In genomic region chr21:21439761-21440160, GRCh38 we compare ENCODE assay signal across 26 cellular contexts.
"Had no signal": no experiment of that assay in that cellular context is flagged by ENCODE, and none has a peak within 500 bp of the region (broad histone marks: within the 10 kb centered on the region; RNA-seq: fewer than 3 reads in every experiment).

No MANE protein-coding gene starts in this region.

- H3K4me1 ChIP-seq: foreskin keratinocyte, heart right ventricle, left lung, pancreas, prostate gland, uterus had no signal

- H3K36me3 ChIP-seq: heart right ventricle, left lung, lower lobe of right lung, pancreas, prostate gland, uterus had no signal

- H3K27me3 ChIP-seq: foreskin keratinocyte, heart right ventricle, left lung, pancreas, uterus had no signal

- H3K27ac ChIP-seq: foreskin keratinocyte, heart right ventricle, left lung, lower lobe of right lung, pancreas, prostate gland, uterus had no signal

- ATAC-seq: activated CD4-positive, alpha-beta T cell treated with anti-CD3 and anti-CD28 coated beads for 36 hours; activated CD8-positive, alpha-beta T cell treated with anti-CD3 and anti-CD28 coated beads, Interleukin-2, amount 10 ng/mL, durations not matched to agents 7 days and 5 days; activated naive CD4-positive, alpha-beta T cell treated with anti-CD3 and anti-CD28 coated beads, Interleukin-2, amount 50 U/mL, for 72 hours; activated T-cell treated with anti-CD3 and anti-CD28 coated beads, Interleukin-2, amount 50 U/mL, for 72 hours; foreskin keratinocyte; heart right ventricle; left lung; lower lobe of right lung; naive thymus-derived CD8-positive, alpha-beta T cell; pancreas; sciatic nerve; stimulated activated memory B cell treated with anti-CD40 and anti-IgM and Interleukin-4, amounts not matched to agents 10 μg/mL and 1 μg/mL and 100 μg/mL, for 72 hours; stimulated activated naive CD8-positive, alpha-beta T cell treated with anti-CD3 and anti-CD28 coated beads, Interleukin-15, amount 100 ng/mL, for 72 hours had no signal

- H3K4me3 ChIP-seq: heart right ventricle, left lung, lower lobe of right lung, pancreas, prostate gland, uterus had no signal

- H3K9me3 ChIP-seq: lower lobe of right lung, pancreas, prostate gland, uterus had no signal

- DNase-seq: activated CD4-positive, alpha-beta T cell treated with anti-CD3 and anti-CD28 coated beads for 36 hours; activated CD4-positive, CD25-positive, alpha-beta regulatory T cell; activated CD8-positive, alpha-beta T cell treated with anti-CD3 and anti-CD28 coated beads, Interleukin-2, amount 10 ng/mL, durations not matched to agents 7 days and 5 days; activated naive CD4-positive, alpha-beta T cell; activated T-cell treated with anti-CD3 and anti-CD28 coated beads for 4 hours; activated T-cell treated with anti-CD3 and anti-CD28 coated beads, Interleukin-2, amount 50 U/mL, for 72 hours; effector CD8-positive, alpha-beta T cell; heart right ventricle; left lung; lower lobe of right lung; mesenchymal stem cell; naive thymus-derived CD8-positive, alpha-beta T cell; nucleus accumbens; pancreas; retina; small intestine; stimulated activated CD4-positive, alpha-beta T cell treated with anti-CD3 and anti-CD28 coated beads, Interleukin-4, amount 100 ng/mL, for 24 hours; stimulated activated CD8-positive, alpha-beta memory T cell treated with anti-CD3 and anti-CD28 coated beads, Interleukin-4, amount 100 ng/mL, for 48 hours; stimulated activated naive CD8-positive, alpha-beta T cell treated with anti-CD3 and anti-CD28 coated beads, Interleukin-15, amount 100 ng/mL, for 72 hours; substantia nigra; uterus had no signal
